8 cellular contexts compared by ENCODE assay signal in the genomic region with DNA sequence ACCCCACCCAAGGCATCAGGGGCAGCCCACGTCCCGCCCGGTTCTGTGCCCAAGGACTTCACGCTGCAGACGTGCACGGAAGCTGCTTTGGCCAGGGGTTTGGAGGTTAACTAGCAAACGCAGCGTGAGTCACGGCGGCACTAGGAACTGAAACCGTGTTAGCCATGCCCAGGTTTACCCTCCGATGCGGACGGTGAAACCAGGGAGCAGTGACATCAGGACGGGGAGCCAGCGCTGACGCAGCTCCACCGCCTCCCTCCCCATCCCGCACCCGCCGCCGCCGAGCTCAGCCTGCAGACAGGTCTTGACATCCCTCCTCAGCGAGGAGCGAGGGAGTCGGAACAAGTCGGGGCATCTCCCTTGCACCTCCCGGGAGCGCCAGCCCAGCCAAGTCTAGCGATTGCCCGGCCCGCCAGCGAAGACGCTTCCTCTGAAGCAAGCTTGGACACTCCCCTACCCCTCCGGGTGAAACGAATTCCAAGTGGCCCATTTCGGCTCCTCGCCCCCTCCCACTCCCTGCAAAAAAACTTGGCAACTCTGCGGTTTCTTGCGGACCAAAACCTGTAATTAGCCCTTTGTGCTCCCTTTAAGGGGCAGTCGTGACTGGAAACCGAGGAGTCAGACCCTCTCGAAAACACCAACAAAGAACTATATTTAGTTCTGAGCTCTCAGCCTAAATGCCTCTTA. TPM values are rescaled to one million over a fixed set of nuclear protein-coding genes. Genes with fewer than 3 reads are reported as not detected.
DNase-seq lines count a peak whose midpoint lies in the region; ATAC-seq lines count a peak whose summit lies in the region.

No MANE protein-coding gene starts in this region.

- POLR2A ChIA-PET in activated CD8-positive, alpha-beta T cell treated with anti-CD3 and anti-CD28 coated beads, Interleukin-2, amount 10 ng/mL, durations not matched to agents 7 days and 5 days (lab: Charles Lee) = interaction anchor here (0.6 to 2.2 kb wide), 19 partner anchors 10 to 926 kb away, joined by 3 to 13 read pairs (median 3); no protein-coding TSS in a partner anchor

- peak overlapping the region; percentile 82 for H4K8ac ChIP-seq in mesenchymal stem cell (ENCODE audit: low read length)

- peak overlapping the region; percentile 47 to 95 for H3K18ac ChIP-seq in mesenchymal stem cell (ENCODE audit: low read depth in 1 of 2, low read length in 2 of 2)

- H3K36me3 ChIP-seq in effector memory CD4-positive, alpha-beta T cell (ENCODE audit: control insufficient read depth, insufficient read depth, low read length) = no peaks in the 10 kb centered on the region
- peaks cover 0 to 13% of the 10 kb centered on the region in 2 experiments for H3K36me3 ChIP-seq in mesenchymal stem cell (ENCODE audit: control insufficient read depth in 1 of 2, insufficient read depth in 2 of 2, low read depth in 1 of 2, low read length in 2 of 2)

- H3K4me1 Mint-ChIP-seq in activated CD8-positive, alpha-beta T cell treated with anti-CD3 and anti-CD28 coated beads, Interleukin-2, amount 10 ng/mL, durations not matched to agents 7 days and 5 days (ENCODE audit: low read depth) = peaks cover 31% of the 10 kb centered on the region

- no peak overlapping the region for H2BK15ac ChIP-seq in mesenchymal stem cell (ENCODE audit: low read depth, poor library complexity, severe bottlenecking)

- no peaks in the 10 kb centered on the region for H3K79me1 ChIP-seq in mesenchymal stem cell (replicated peaks; ENCODE audit: low read length, poor library complexity, severe bottlenecking)

- peak overlapping the region; percentile 88 for H3K4me3 Mint-ChIP-seq in activated CD8-positive, alpha-beta T cell treated with anti-CD3 and anti-CD28 coated beads, Interleukin-2, amount 10 ng/mL, durations not matched to agents 7 days and 5 days

- H3K9me3 ChIP-seq in effector memory CD4-positive, alpha-beta T cell (ENCODE audit: control insufficient read depth, low read length) = no peaks in the 10 kb centered on the region
- H3K9me3 ChIP-seq in mesenchymal stem cell (ENCODE audit: control insufficient read depth, low read length) = no peaks in the 10 kb centered on the region

- H2AFZ ChIP-seq in mesenchymal stem cell (ENCODE audit: low read depth, low read length) = peak overlapping the region; percentile 79

- ATAC-seq in HG02943 (IDR thresholded peaks at IDR 0.05; ENCODE audit: low read depth, unreplicated experiment) = peak; percentile 36
- ATAC-seq in activated CD8-positive, alpha-beta T cell treated with anti-CD3 and anti-CD28 coated beads, Interleukin-2, amount 10 ng/mL, durations not matched to agents 7 days and 5 days = peak; percentile 19

- H3K27me3 ChIP-seq in effector memory CD4-positive, alpha-beta T cell (replicated peaks; ENCODE audit: control insufficient read depth, insufficient read depth, low read length, poor library complexity, severe bottlenecking) = no peaks in the 10 kb centered on the region
- H3K27me3 ChIP-seq in mesenchymal stem cell (ENCODE audit: control insufficient read depth in 1 of 2, insufficient read depth in 1 of 2, low read length in 2 of 2) = no peaks in the 10 kb centered on the region

- CTCF ChIA-PET in activated CD8-positive, alpha-beta T cell treated with anti-CD3 and anti-CD28 coated beads, Interleukin-2, amount 10 ng/mL, durations not matched to agents 7 days and 5 days (lab: Charles Lee) = interaction anchor here (0.6 to 2.2 kb wide), 15 partner anchors 8 to 483 kb away, joined by 3 to 24 read pairs (median 3); no protein-coding TSS in a partner anchor

- peak overlapping the region; percentile 99 for H3K9ac ChIP-seq in mesenchymal stem cell (ENCODE audit: low read length)

- peak overlapping the region; percentile 88 for H3K27ac ChIP-seq in effector memory CD4-positive, alpha-beta T cell (ENCODE audit: insufficient read depth, low read length, poor library complexity, severe bottlenecking)
- peak overlapping the region; percentile 100 for H3K27ac ChIP-seq in mesenchymal stem cell (ENCODE audit: low read length, poor library complexity, severe bottlenecking)

- peaks cover 28% of the 10 kb centered on the region for H3K36me3 Mint-ChIP-seq in activated CD8-positive, alpha-beta T cell treated with anti-CD3 and anti-CD28 coated beads, Interleukin-2, amount 10 ng/mL, durations not matched to agents 7 days and 5 days (ENCODE audit: low read depth)

- under 1% methylated on average over 41 of the region's 43 CpGs for WGBS in mesenchymal stem cell

- no peak overlapping the region for H2AK5ac ChIP-seq in mesenchymal stem cell (ENCODE audit: low read length, severe bottlenecking)

- peak overlapping the region; percentile 62 for H4K91ac ChIP-seq in mesenchymal stem cell (ENCODE audit: low read length)

- peak overlapping the region; percentile 79 for H3K4me2 ChIP-seq in mesenchymal stem cell (ENCODE audit: low read length, poor library complexity, severe bottlenecking)

- peak overlapping the region; percentile 87 to 89 for H2BK12ac ChIP-seq in mesenchymal stem cell (ENCODE audit: low read length in 2 of 2)

- peak overlapping the region in 1 of 2 experiments; percentile 64 for H3K14ac ChIP-seq in mesenchymal stem cell (ENCODE audit: low read length in 2 of 2)

- H2BK5ac ChIP-seq in mesenchymal stem cell (ENCODE audit: low read depth, low read length, poor library complexity, severe bottlenecking) = peak overlapping the region; percentile 95

- H3K23ac ChIP-seq in mesenchymal stem cell (ENCODE audit: low read length in 2 of 2) = peak overlapping the region in 1 of 2 experiments; percentile 37

- peak overlapping the region; percentile 18 to 21 for H3K4ac ChIP-seq in mesenchymal stem cell (ENCODE audit: low read depth in 1 of 2, low read length in 2 of 2)

- peak; percentile 24 for DNase-seq in NCI-H510A treated with DMSO at 0.1 percent for 48 hours (lab: John Stamatoyannopoulos, UW)
- DNase-seq in NCI-H510A (lab: John Stamatoyannopoulos, UW) = no peak
- peak; percentile 81 to 85 for DNase-seq in NCI-H524 (lab: John Stamatoyannopoulos, UW)
- peak; percentile 84 for DNase-seq in activated CD8-positive, alpha-beta T cell treated with anti-CD3 and anti-CD28 coated beads, Interleukin-2, amount 10 ng/mL, durations not matched to agents 7 days and 5 days
- peak; percentile 59 to 76 (median 70) for DNase-seq in effector memory CD4-positive, alpha-beta T cell
- peak; percentile 92 for DNase-seq in mesenchymal stem cell
- DNase-seq in stimulated activated CD8-positive, alpha-beta memory T cell treated with anti-CD3 and anti-CD28 coated beads, Interleukin-15, amount 100 ng/mL, for 1 hour (ENCODE audit: low read depth) = peak; percentile 37

- H3K27ac Mint-ChIP-seq in activated CD8-positive, alpha-beta T cell treated with anti-CD3 and anti-CD28 coated beads, Interleukin-2, amount 10 ng/mL, durations not matched to agents 7 days and 5 days = peak overlapping the region; percentile 97

- H3K9me3 Mint-ChIP-seq in activated CD8-positive, alpha-beta T cell treated with anti-CD3 and anti-CD28 coated beads, Interleukin-2, amount 10 ng/mL, durations not matched to agents 7 days and 5 days (ENCODE audit: insufficient read depth) = no peaks in the 10 kb centered on the region

- peak overlapping the region; percentile 7 for H2BK120ac ChIP-seq in mesenchymal stem cell (ENCODE audit: low read depth, low read length)

- H3K27me3 Mint-ChIP-seq in activated CD8-positive, alpha-beta T cell treated with anti-CD3 and anti-CD28 coated beads, Interleukin-2, amount 10 ng/mL, durations not matched to agents 7 days and 5 days (ENCODE audit: low read depth) = no peaks in the 10 kb centered on the region

- H3K4me3 ChIP-seq in effector memory CD4-positive, alpha-beta T cell (ENCODE audit: insufficient read depth, low read depth, low read length, poor library complexity, severe bottlenecking) = peak overlapping the region; percentile 95
- peak overlapping the region; percentile 55 to 95 for H3K4me3 ChIP-seq in mesenchymal stem cell (ENCODE audit: insufficient read depth in 1 of 2, low read depth in 1 of 2, low read length in 2 of 2)

- H3K4me1 ChIP-seq in effector memory CD4-positive, alpha-beta T cell (ENCODE audit: control insufficient read depth, insufficient read depth, low read length, poor library complexity, severe bottlenecking) = peaks cover 7% of the 10 kb centered on the region
- H3K4me1 ChIP-seq in mesenchymal stem cell (ENCODE audit: control insufficient read depth, insufficient read depth, low read depth, low read length) = peaks cover 7% of the 10 kb centered on the region

RNA-seq across cellular contexts. Expression of gene RAP2B, which starts 1.4 kb away (rescaled TPM):
- 10 to 100 TPM; 16.6 to 17.2 TPM for total RNA-seq in activated CD8-positive, alpha-beta T cell treated with anti-CD3 and anti-CD28 coated beads, Interleukin-2, amount 10 ng/mL, durations not matched to agents 7 days and 5 days
- polyA plus RNA-seq in mesenchymal stem cell (2013, experiment 1 of 2) = 9.5 TPM
- polyA plus RNA-seq in mesenchymal stem cell (2013, experiment 2 of 2) = 10.1 TPM
